19 cellular contexts compared by ENCODE assay signal in genomic region chr5:133467325-133467700, GRCh38.
DNase-seq lines count a peak whose midpoint lies in the region; ATAC-seq lines count a peak whose summit lies in the region.
"Had no signal": no experiment of that assay in that cellular context is flagged by ENCODE, and none has a peak within 500 bp of the region (broad histone marks: within the 10 kb centered on the region; RNA-seq: fewer than 3 reads in every experiment).

No MANE protein-coding gene starts in this region.

- H3K4me3 Mint-ChIP-seq in activated naive CD4-positive, alpha-beta T cell treated with anti-CD3 and anti-CD28 coated beads for 36 hours: no peak overlapping the region
- H3K4me3 Mint-ChIP-seq in activated naive CD4-positive, alpha-beta T cell treated with anti-CD3 and anti-CD28 coated beads, Interleukin-2, amount 10 ng/mL, durations not matched to agents 7 days and 5 days: no peak overlapping the region
- H3K4me3 Mint-ChIP-seq in effector memory CD8-positive, alpha-beta T cell: no peak overlapping the region
- H3K4me3 Mint-ChIP-seq: activated CD8-positive, alpha-beta memory T cell treated with anti-CD3 and anti-CD28 coated beads, Interleukin-2, amount 10 ng/mL, durations not matched to agents 7 days and 5 days had no signal

- H3K4me1 Mint-ChIP-seq in activated naive CD4-positive, alpha-beta T cell treated with anti-CD3 and anti-CD28 coated beads for 36 hours (ENCODE audit: low read depth): peaks cover 4% of the 10 kb centered on the region
- peaks cover 6% of the 10 kb centered on the region for H3K4me1 Mint-ChIP-seq in activated naive CD4-positive, alpha-beta T cell treated with anti-CD3 and anti-CD28 coated beads, Interleukin-2, amount 10 ng/mL, durations not matched to agents 7 days and 5 days
- H3K4me1 Mint-ChIP-seq in effector memory CD8-positive, alpha-beta T cell (ENCODE audit: low read depth in 2 of 2): peaks cover 0 to 32% of the 10 kb centered on the region in 2 donors
- H3K4me1 Mint-ChIP-seq: activated CD8-positive, alpha-beta memory T cell treated with anti-CD3 and anti-CD28 coated beads, Interleukin-2, amount 10 ng/mL, durations not matched to agents 7 days and 5 days had no signal

- no peak overlapping the region for H3K27ac Mint-ChIP-seq in activated naive CD4-positive, alpha-beta T cell treated with anti-CD3 and anti-CD28 coated beads for 36 hours
- no peak overlapping the region for H3K27ac Mint-ChIP-seq in activated naive CD4-positive, alpha-beta T cell treated with anti-CD3 and anti-CD28 coated beads, Interleukin-2, amount 10 ng/mL, durations not matched to agents 7 days and 5 days
- H3K27ac Mint-ChIP-seq in effector memory CD8-positive, alpha-beta T cell: no peak overlapping the region
- H3K27ac Mint-ChIP-seq: activated CD8-positive, alpha-beta memory T cell treated with anti-CD3 and anti-CD28 coated beads, Interleukin-2, amount 10 ng/mL, durations not matched to agents 7 days and 5 days had no signal

- intact Hi-C loops in activated naive CD4-positive, alpha-beta T cell treated with anti-CD3 and anti-CD28 coated beads for 36 hours (cut with micrococcal nuclease): no loop called here

- peak; percentile 13 for DNase-seq in activated naive CD4-positive, alpha-beta T cell treated with anti-CD3 and anti-CD28 coated beads for 36 hours
- DNase-seq in activated naive CD4-positive, alpha-beta T cell treated with anti-CD3 and anti-CD28 coated beads, Interleukin-2, amount 10 ng/mL, durations not matched to agents 7 days and 5 days: no peak
- DNase-seq in NOMO-1 treated with dmso at 0.1 percent for 144 hours (lab: John Stamatoyannopoulos, UW; ENCODE audit: unreplicated experiment) (peak; percentile 59), SHP77 (lab: John Stamatoyannopoulos, UW) (no peak)
- DNase-seq in effector memory CD8-positive, alpha-beta T cell: peak; percentile 3 to 54 (median 53)
- DNase-seq in NK-92 treated with Interleukin-12 subunit alpha and Interleukin-12 subunit beta, amount 100 ng/mL, for 24 hours (lab: John Stamatoyannopoulos, UW): no peak
- DNase-seq in effector CD8-positive, alpha-beta T cell (lab: John Stamatoyannopoulos, UW): no peak
- DNase-seq: activated CD8-positive, alpha-beta memory T cell treated with anti-CD3 and anti-CD28 coated beads, Interleukin-2, amount 10 ng/mL, durations not matched to agents 7 days and 5 days; adrenal gland; caudate nucleus; GF-D8; GM23248; NCI-H187; NCI-H524 treated with DMSO at 0.1 percent for 48 hours; nucleus accumbens had no signal

- peak; percentile 88 for ATAC-seq in effector memory CD8-positive, alpha-beta T cell (replicated peaks)
- no peak for ATAC-seq in GM19467 (IDR thresholded peaks at IDR 0.05; ENCODE audit: unreplicated experiment)
- ATAC-seq: activated CD8-positive, alpha-beta memory T cell treated with anti-CD3 and anti-CD28 coated beads, Interleukin-2, amount 10 ng/mL, durations not matched to agents 7 days and 5 days; Panc1; sciatic nerve; SK-N-SH treated with all-trans-retinoic acid at 6 μM for 48 hours had no signal

- no peaks in the 10 kb centered on the region for H3K9me3 Mint-ChIP-seq in activated naive CD4-positive, alpha-beta T cell treated with anti-CD3 and anti-CD28 coated beads for 36 hours
- no peaks in the 10 kb centered on the region for H3K9me3 Mint-ChIP-seq in activated naive CD4-positive, alpha-beta T cell treated with anti-CD3 and anti-CD28 coated beads, Interleukin-2, amount 10 ng/mL, durations not matched to agents 7 days and 5 days
- H3K9me3 Mint-ChIP-seq in effector memory CD8-positive, alpha-beta T cell: no peaks in the 10 kb centered on the region

- H3K27me3 Mint-ChIP-seq in activated naive CD4-positive, alpha-beta T cell treated with anti-CD3 and anti-CD28 coated beads for 36 hours (ENCODE audit: low read depth): no peaks in the 10 kb centered on the region
- peaks cover 9% of the 10 kb centered on the region for H3K27me3 Mint-ChIP-seq in activated naive CD4-positive, alpha-beta T cell treated with anti-CD3 and anti-CD28 coated beads, Interleukin-2, amount 10 ng/mL, durations not matched to agents 7 days and 5 days
- H3K27me3 Mint-ChIP-seq in effector memory CD8-positive, alpha-beta T cell: peaks cover 0 to 6% of the 10 kb centered on the region in 2 donors

- CTCF ChIA-PET in activated naive CD4-positive, alpha-beta T cell treated with anti-CD3 and anti-CD28 coated beads for 36 hours (lab: Charles Lee): interaction anchor here (1.1 kb wide), 1 partner anchor 13 kb away, joined by 3 read pairs; no protein-coding TSS in a partner anchor
- CTCF ChIA-PET in activated naive CD4-positive, alpha-beta T cell treated with anti-CD3 and anti-CD28 coated beads, Interleukin-2, amount 10 ng/mL, durations not matched to agents 7 days and 5 days (lab: Charles Lee): no interaction called here

- H3K36me3 Mint-ChIP-seq in activated naive CD4-positive, alpha-beta T cell treated with anti-CD3 and anti-CD28 coated beads for 36 hours (ENCODE audit: low read depth): no peaks in the 10 kb centered on the region
- no peaks in the 10 kb centered on the region for H3K36me3 Mint-ChIP-seq in activated naive CD4-positive, alpha-beta T cell treated with anti-CD3 and anti-CD28 coated beads, Interleukin-2, amount 10 ng/mL, durations not matched to agents 7 days and 5 days
- no peaks in the 10 kb centered on the region for H3K36me3 Mint-ChIP-seq in effector memory CD8-positive, alpha-beta T cell (ENCODE audit: insufficient read depth)
- H3K36me3 Mint-ChIP-seq: activated CD8-positive, alpha-beta memory T cell treated with anti-CD3 and anti-CD28 coated beads, Interleukin-2, amount 10 ng/mL, durations not matched to agents 7 days and 5 days had no signal

Comparison
In these comparisons a context has a peak if more than half of its experiments do, and no peak if none do; other contexts are left out.
1. DNase-seq: peak in activated naive CD4-positive, alpha-beta T cell treated with anti-CD3 and anti-CD28 coated beads for 36 hours (single experiment), NOMO-1 treated with dmso at 0.1 percent for 144 hours (single experiment) and effector memory CD8-positive, alpha-beta T cell (3 of 3); none in activated naive CD4-positive, alpha-beta T cell treated with anti-CD3 and anti-CD28 coated beads, Interleukin-2, amount 10 ng/mL, durations not matched to agents 7 days and 5 days (single experiment), NK-92 treated with Interleukin-12 subunit alpha and Interleukin-12 subunit beta, amount 100 ng/mL, for 24 hours (single experiment), effector CD8-positive, alpha-beta T cell (single experiment) and SHP77 (0 of 2).